Comparison of ENCODE assay signal across 25 cellular contexts in the genomic region with DNA sequence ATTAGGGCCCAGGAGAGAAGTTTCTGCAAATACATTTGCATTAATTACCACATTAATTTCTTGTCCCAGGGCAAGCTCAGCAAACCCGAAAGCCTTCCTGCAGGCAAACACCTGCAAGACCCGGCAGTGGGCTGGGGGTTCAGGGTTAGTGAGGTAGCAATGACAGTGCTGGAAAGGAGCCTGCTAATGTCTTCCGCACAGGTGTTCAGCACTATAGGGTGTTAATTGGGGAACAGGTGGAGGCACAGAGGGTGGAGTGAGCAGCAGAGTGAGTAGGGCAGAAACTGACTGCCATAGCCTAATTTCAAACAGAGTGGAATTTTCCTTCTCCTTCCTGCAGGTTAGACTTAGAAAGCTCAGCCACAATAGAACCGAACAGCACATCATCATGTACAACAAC.
"Had no signal": no experiment of that assay in that cellular context is flagged by ENCODE, and none has a peak within 500 bp of the region (broad histone marks: within the 10 kb centered on the region; RNA-seq: fewer than 3 reads in every experiment).

No MANE protein-coding gene starts in this region.

- H3K36me3 Mint-ChIP-seq: activated naive CD4-positive, alpha-beta T cell treated with anti-CD3 and anti-CD28 coated beads, Interleukin-2, amount 50 U/mL, for 24 hours had no signal

- ATAC-seq: K562 had no signal

- H3K4me3 Mint-ChIP-seq: activated B cell treated with CpG ODN at 0.5 μM for 24 hours; activated CD4-positive, alpha-beta T cell treated with anti-CD3 and anti-CD28 coated beads, Interleukin-2, amount 10 ng/mL, durations not matched to agents 24 days and 14 days; activated naive CD4-positive, alpha-beta T cell treated with anti-CD3 and anti-CD28 coated beads, Interleukin-2, amount 50 U/mL, for 24 hours; activated T-cell treated with anti-CD3 and anti-CD28 coated beads, Interleukin-2, amount 50 U/mL, for 24 hours; activated T-helper 1 cell treated with anti-CD3 and anti-CD28 coated beads, Interleukin-12 subunit alpha, Interleukin-12 subunit beta, Interleukin-2, Interleukin-4 antibody, amounts not matched to agents 30 ng/mL and 10 ng/mL and 1 ng/mL, durations not matched to agents 14 hours and 24 hours and 36 hours; T-helper 1 cell treated with Interleukin-12 subunit alpha and Interleukin-12 subunit beta and Interleukin-4 antibody, amounts not matched to agents 30 μg/mL and 1 μg/mL, for 36 hours had no signal

- H3K27ac Mint-ChIP-seq: activated B cell treated with CpG ODN at 0.5 μM for 24 hours; activated CD4-positive, alpha-beta T cell treated with anti-CD3 and anti-CD28 coated beads, Interleukin-2, amount 10 ng/mL, durations not matched to agents 24 days and 14 days; activated naive CD4-positive, alpha-beta T cell treated with anti-CD3 and anti-CD28 coated beads, Interleukin-2, amount 50 U/mL, for 24 hours; activated T-cell treated with anti-CD3 and anti-CD28 coated beads, Interleukin-2, amount 50 U/mL, for 24 hours; activated T-helper 1 cell treated with anti-CD3 and anti-CD28 coated beads, Interleukin-12 subunit alpha, Interleukin-12 subunit beta, Interleukin-2, Interleukin-4 antibody, amounts not matched to agents 30 ng/mL and 10 ng/mL and 1 ng/mL, durations not matched to agents 14 hours and 24 hours and 36 hours; T-helper 1 cell treated with Interleukin-12 subunit alpha and Interleukin-12 subunit beta and Interleukin-4 antibody, amounts not matched to agents 30 μg/mL and 1 μg/mL, for 36 hours had no signal

- H3K36me3 ChIP-seq: breast epithelium, Peyer's patch had no signal

- H3K9me3 Mint-ChIP-seq: activated B cell treated with CpG ODN at 0.5 μM for 24 hours; activated CD4-positive, alpha-beta T cell treated with anti-CD3 and anti-CD28 coated beads, Interleukin-2, amount 10 ng/mL, durations not matched to agents 24 days and 14 days; activated naive CD4-positive, alpha-beta T cell treated with anti-CD3 and anti-CD28 coated beads, Interleukin-2, amount 50 U/mL, for 24 hours; activated T-cell treated with anti-CD3 and anti-CD28 coated beads, Interleukin-2, amount 50 U/mL, for 24 hours; activated T-helper 1 cell treated with anti-CD3 and anti-CD28 coated beads, Interleukin-12 subunit alpha, Interleukin-12 subunit beta, Interleukin-2, Interleukin-4 antibody, amounts not matched to agents 30 ng/mL and 10 ng/mL and 1 ng/mL, durations not matched to agents 14 hours and 24 hours and 36 hours; T-helper 1 cell treated with Interleukin-12 subunit alpha and Interleukin-12 subunit beta and Interleukin-4 antibody, amounts not matched to agents 30 μg/mL and 1 μg/mL, for 36 hours had no signal

- H3K27me3 ChIP-seq: breast epithelium, Peyer's patch had no signal

- DNase-seq: activated B cell treated with CpG ODN at 0.5 μM for 24 hours; activated CD4-positive, alpha-beta T cell treated with anti-CD3 and anti-CD28 coated beads for 1 hour; activated CD4-positive, alpha-beta T cell treated with anti-CD3 and anti-CD28 coated beads, Interleukin-2, amount 10 ng/mL, durations not matched to agents 24 days and 14 days; activated CD4-positive, alpha-beta T cell treated with anti-CD3 and anti-CD28 coated beads, Interleukin-2, amount 50 U/mL, for 48 hours; activated effector memory CD4-positive, alpha-beta T cell treated with Interleukin-2 at 50 U/mL for 16 hours; activated naive CD4-positive, alpha-beta T cell; activated T-cell treated with anti-CD3 and anti-CD28 coated beads, Interleukin-2, amount 50 U/mL, for 24 hours; aorta; Karpas-422; MM.1S; NCI-H1105; NCI-H1436; NCI-H1694 treated with DMSO at 0.1 percent for 48 hours; NCI-H2029 treated with DMSO at 0.1 percent for 48 hours; NCI-H446; NCI-H524; NCI-H774; NK-92 treated with Interleukin-12 subunit alpha and Interleukin-12 subunit beta, amount 100 ng/mL, for 24 hours; Peyer's patch; SHP77 treated with DMSO at 0.1 percent for 48 hours had no signal

- H3K4me1 ChIP-seq: breast epithelium, Peyer's patch had no signal

- H3K4me3 ChIP-seq: breast epithelium, K562, Peyer's patch had no signal

- H3K27ac ChIP-seq: breast epithelium, Peyer's patch had no signal

- H3K27me3 Mint-ChIP-seq: activated naive CD4-positive, alpha-beta T cell treated with anti-CD3 and anti-CD28 coated beads, Interleukin-2, amount 50 U/mL, for 24 hours had no signal

- H3K4me1 Mint-ChIP-seq: activated B cell treated with CpG ODN at 0.5 μM for 24 hours; activated CD4-positive, alpha-beta T cell treated with anti-CD3 and anti-CD28 coated beads, Interleukin-2, amount 10 ng/mL, durations not matched to agents 24 days and 14 days; activated naive CD4-positive, alpha-beta T cell treated with anti-CD3 and anti-CD28 coated beads, Interleukin-2, amount 50 U/mL, for 24 hours had no signal
